8 cellular contexts compared by ENCODE assay signal in the genomic region with DNA sequence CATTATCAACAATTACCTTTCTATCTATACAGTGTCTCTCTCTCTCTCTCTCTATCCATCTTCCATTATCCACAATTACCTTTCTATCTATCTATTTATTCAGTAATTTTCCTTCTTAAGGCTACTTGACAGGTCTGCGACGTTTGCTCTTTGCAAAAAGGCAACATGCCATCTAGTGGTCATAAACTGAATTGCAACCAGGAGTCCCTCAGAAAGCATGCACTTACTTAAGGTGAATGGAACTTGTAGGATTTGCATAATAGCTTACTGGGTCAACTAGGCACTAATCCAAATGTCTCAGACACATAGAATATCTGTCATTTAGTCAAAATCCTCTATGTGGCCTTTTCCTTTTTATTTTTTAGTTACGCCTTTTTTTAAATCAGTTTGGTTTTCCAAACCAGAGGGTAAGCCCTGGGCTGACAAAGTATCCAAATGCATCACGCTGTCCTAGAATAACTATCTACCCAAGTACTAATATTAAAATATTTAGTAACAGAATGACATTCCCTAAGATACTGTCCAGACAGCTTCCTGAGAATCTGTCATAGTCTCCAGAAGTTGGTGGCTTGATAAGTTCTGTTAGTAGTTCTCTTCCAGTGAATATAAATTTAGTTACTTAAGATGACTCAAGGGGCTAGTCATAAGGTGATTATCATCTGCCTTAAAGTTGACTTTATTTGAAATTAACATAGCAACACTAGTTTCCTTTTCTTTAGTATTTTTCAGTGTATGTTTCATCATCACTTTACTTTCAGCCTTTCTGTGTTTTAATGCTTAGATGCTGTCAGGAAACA.
DNase-seq lines count a peak whose midpoint lies in the region; ATAC-seq, FAIRE-seq and TF ChIP-seq lines count a peak whose summit lies in the region.

No MANE protein-coding gene starts in this region.

- no peak overlapping the region for H2AFZ ChIP-seq in smooth muscle cell (ENCODE audit: low read depth)

- no peaks in the 10 kb centered on the region for H4K20me1 ChIP-seq in smooth muscle cell (ENCODE audit: low read depth)

- TF ChIP-seq RAD21 in A549 (conservative IDR thresholded peaks at IDR 0.05 in 1 of 2, IDR thresholded peaks at IDR 0.05 in 1 of 2), result peak; percentile 34 to 57; a peak in 3 of 5 replicates

- no peaks in the 10 kb centered on the region for H3K36me3 ChIP-seq in smooth muscle cell (ENCODE audit: low read depth)

- 35% methylated on average over 4 of the region's 4 CpGs for WGBS in A549 (ENCODE audit: missing lambda C conversion rate)
- WGBS in smooth muscle cell (ENCODE audit: low lambda C conversion rate), result 34% methylated on average over 4 of the region's 4 CpGs

- ATAC-seq in A549, result peak; percentile 85 to 92

- POLR2A ChIA-PET in A549 (lab: Yijun Ruan, JAX), result no interaction called here

- H3K4me2 ChIP-seq in A549 (no peak overlapping the region), smooth muscle cell (no peak overlapping the region)

- no peaks in the 10 kb centered on the region for H3F3A ChIP-seq in smooth muscle cell (ENCODE audit: low read depth)

- TF ChIP-seq CTCF in A549 (IDR thresholded peaks at IDR 0.05), result peak; percentile 63
- peak; percentile 91 for TF ChIP-seq CTCF in GM12872 (IDR thresholded peaks at IDR 0.05; ENCODE audit: insufficient read depth, low read depth, low read length)
- peak; percentile 94 for TF ChIP-seq CTCF in HFF-Myc (IDR thresholded peaks at IDR 0.05; ENCODE audit: low read depth, low read length, missing control alignments)
- peak; percentile 94 for TF ChIP-seq CTCF in smooth muscle cell (IDR thresholded peaks at IDR 0.05; ENCODE audit: borderline replicate concordance, insufficient read depth, poor library complexity, severe bottlenecking)

- H3K4me3 ChIP-seq in A549 (no peak overlapping the region), HFF-Myc (replicated peaks; ENCODE audit: low read depth, low read length) (no peak overlapping the region), smooth muscle cell (no peak overlapping the region)

- CTCF ChIA-PET in A549 (lab: Yijun Ruan, JAX), result interaction anchor here (0.7 to 1.3 kb wide), 7 partner anchors 8 to 1160 kb away, joined by 3 to 5 read pairs (median 3); no protein-coding TSS in a partner anchor

- H3K27me3 ChIP-seq in smooth muscle cell (ENCODE audit: low read depth), result no peaks in the 10 kb centered on the region

- H3K9me3 ChIP-seq in A549, result no peaks in the 10 kb centered on the region
- H3K9me3 ChIP-seq in smooth muscle cell (replicated peaks; ENCODE audit: low read depth), result no peaks in the 10 kb centered on the region

- no peak overlapping the region for H3K27ac ChIP-seq in A549
- H3K27ac ChIP-seq in smooth muscle cell (ENCODE audit: low read depth), result no peak overlapping the region

- DNase-seq in A549 (ENCODE audit: low read depth in 1 of 2, low spot score in 1 of 2), result peak; percentile 37 to 85
- DNase-seq in HFF-Myc (ENCODE audit: extremely low read depth, low read depth), result peak; percentile 74
- peak; percentile 87 for DNase-seq in LoVo (ENCODE audit: low spot score)
- DNase-seq in OCI-M2 (lab: John Stamatoyannopoulos, UW; ENCODE audit: unreplicated experiment), result peak; percentile 24
- DNase-seq in astrocyte of the hippocampus (ENCODE audit: low read depth, low spot score), result peak; percentile 90
- peak; percentile 7 to 26 for DNase-seq in hippocampal formation (lab: John Stamatoyannopoulos, UW)
- no peak for DNase-seq in smooth muscle cell (lab: John Stamatoyannopoulos, UW; ENCODE audit: unreplicated experiment)

- TF ChIP-seq EP300 in A549 (IDR thresholded peaks at IDR 0.05), result no peak

- peak; percentile 32 for FAIRE-seq in A549 (lab: Jason Lieb, UNC)

- no peaks in the 10 kb centered on the region for H3K79me2 ChIP-seq in smooth muscle cell (ENCODE audit: low read depth)

- H3K4me1 ChIP-seq in A549, result no peaks in the 10 kb centered on the region
- no peaks in the 10 kb centered on the region for H3K4me1 ChIP-seq in smooth muscle cell (ENCODE audit: low read depth)

- TF ChIP-seq POLR2A in A549 (IDR thresholded peaks at IDR 0.05; ENCODE audit: low read length), result no peak

- H3K9ac ChIP-seq in smooth muscle cell (ENCODE audit: low read depth), result no peak overlapping the region

TF ChIP-seq in A549, 52 proteins besides CTCF, POLR2A, EP300 and RAD21:
- 0 out of 3 replicates have a peak, but pooled peaks have one; percentile 28 for TF ChIP-seq SMC3 (IDR thresholded peaks at IDR 0.05)
- no peak for TF ChIP-seq KDM5A (IDR thresholded peaks at IDR 0.05)
TF ChIP-seq in A549: peak in this region for 1.
